ENCODE assay signal across 8 cellular contexts in the genomic region with DNA sequence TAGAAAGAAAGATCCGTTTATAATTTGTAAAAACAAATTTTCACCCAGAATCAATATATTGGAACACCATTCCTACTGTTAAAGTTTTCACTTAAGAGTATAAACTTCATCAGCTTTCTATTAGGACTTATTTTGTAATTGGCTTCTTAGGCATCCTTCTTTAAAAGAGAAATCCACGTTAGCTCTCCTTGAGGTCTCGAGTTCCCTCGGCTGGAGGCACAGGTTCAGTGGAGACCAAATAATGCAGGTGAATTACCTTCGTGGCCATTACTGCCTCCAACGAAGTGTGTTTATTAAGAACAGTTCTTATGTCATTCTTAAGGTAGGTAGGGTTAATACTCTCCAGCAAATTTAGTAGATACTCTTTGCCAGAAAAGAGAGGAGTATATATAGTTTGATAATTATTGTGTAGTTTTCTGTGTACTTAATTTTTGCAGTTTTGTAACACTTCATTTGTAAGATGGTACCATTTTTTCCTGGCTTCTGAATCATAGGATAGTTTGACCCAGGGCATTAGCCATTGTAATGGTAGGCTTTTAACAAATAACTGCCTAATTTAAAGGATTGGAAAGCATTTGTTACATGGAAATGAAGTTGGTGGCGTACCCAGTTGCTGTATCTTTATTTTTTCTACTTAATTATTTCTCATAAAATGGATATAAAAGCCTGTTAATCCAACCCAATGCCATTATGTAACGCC. TPM values are rescaled to one million over a fixed set of nuclear protein-coding genes. Genes with fewer than 3 reads are reported as not detected.
DNase-seq lines count a peak whose midpoint lies in the region; ATAC-seq, FAIRE-seq and TF ChIP-seq lines count a peak whose summit lies in the region.

No MANE protein-coding gene starts in this region.

- no peak overlapping the region for H2AFZ ChIP-seq in HepG2 (ENCODE audit: low read length)

- peaks cover 32% of the 10 kb centered on the region for H3K79me2 ChIP-seq in HepG2 (ENCODE audit: insufficient read depth, low read length)

- peak overlapping the region; percentile 93 for H3K4me3 Mint-ChIP-seq in activated T-cell treated with anti-CD3 and anti-CD28 coated beads, Interleukin-2, amount 50 U/mL, for 4 hours

- H3K27me3 ChIP-seq in adrenal gland, result no peaks in the 10 kb centered on the region
- H3K27me3 ChIP-seq in HepG2 (ENCODE audit: control insufficient read depth in 1 of 2, insufficient read depth in 2 of 2, low read length in 2 of 2), result peaks cover 0 to 4% of the 10 kb centered on the region in 2 experiments; a peak in 1 of 5 replicates
- H3K27me3 ChIP-seq in tibial artery, result no peaks in the 10 kb centered on the region

- H3K27me3 Mint-ChIP-seq in activated T-cell treated with anti-CD3 and anti-CD28 coated beads, Interleukin-2, amount 50 U/mL, for 4 hours (ENCODE audit: low read depth), result no peaks in the 10 kb centered on the region

- H3K9me3 ChIP-seq in adrenal gland (replicated peaks in 1 of 3) (no peaks in the 10 kb centered on the region), HepG2 (ENCODE audit: low read length) (no peaks in the 10 kb centered on the region), tibial artery (no peaks in the 10 kb centered on the region)

- no peak for ATAC-seq in activated T-cell treated with anti-CD3 and anti-CD28 coated beads, Interleukin-2, amount 50 U/mL, for 4 hours
- ATAC-seq in HepG2 (no peak), HG02763 (IDR thresholded peaks at IDR 0.05; ENCODE audit: unreplicated experiment) (no peak)

- no peak for TF ChIP-seq POLR2A in adrenal gland (IDR thresholded peaks at IDR 0.05)
- TF ChIP-seq POLR2A in HepG2 (IDR thresholded peaks at IDR 0.05; ENCODE audit: insufficient read depth in 1 of 2, low read depth in 2 of 2, low read length in 2 of 2), result no peak

- H3K4me1 ChIP-seq in adrenal gland (replicated peaks in 1 of 2) (peaks cover 15 to 32% of the 10 kb centered on the region in 2 donors), HepG2 (ENCODE audit: insufficient read depth, low read length) (peaks cover 39% of the 10 kb centered on the region), tibial artery (peaks cover 0 to 76% (median 37%) of the 10 kb centered on the region in 4 donors)

- BruUV-seq in HepG2 (replicated peaks; lab: Mats Ljungman, UMichigan), result no TSS peak

- H3K9me3 Mint-ChIP-seq in activated T-cell treated with anti-CD3 and anti-CD28 coated beads, Interleukin-2, amount 50 U/mL, for 4 hours, result no peaks in the 10 kb centered on the region

- no peak for DNase-seq in activated T-cell treated with anti-CD3 and anti-CD28 coated beads, Interleukin-2, amount 50 U/mL, for 4 hours
- no peak for DNase-seq in activated T-cell treated with anti-CD3 and anti-CD28 coated beads, Interleukin-2, amount 50 U/mL, for 48 hours
- DNase-seq in adrenal gland, result peak in 1 of 7 donors; percentile 54
- no peak for DNase-seq in HepG2 (ENCODE audit: low spot score)
- DNase-seq in tibial artery, result no peak
- DNase-seq in NCI-H1694 treated with DMSO at 0.1 percent for 48 hours (lab: John Stamatoyannopoulos, UW), result no peak
- DNase-seq in NCI-H2107 (lab: John Stamatoyannopoulos, UW), result no peak

- peaks cover 23% of the 10 kb centered on the region for H4K20me1 ChIP-seq in HepG2 (ENCODE audit: insufficient read depth, low read length)

- in situ Hi-C loops in HepG2 (cut with HindIII; ENCODE audit: extremely low pct_ligation_motif_present, low pct_unique_long_range_greater_than_20kb), result loop anchor here (5.0 kb wide), 1 partner anchor 123 kb away; no protein-coding TSS in a partner anchor

- TF ChIP-seq CTCF in adrenal gland (IDR thresholded peaks at IDR 0.05), result no peak
- no peak for TF ChIP-seq CTCF in HepG2 (CRISPR knock-in tag; IDR thresholded peaks at IDR 0.05)
- TF ChIP-seq CTCF in tibial artery (IDR thresholded peaks at IDR 0.05), result no peak

- no peak for TF ChIP-seq RAD21 in HepG2 (CRISPR knock-in tag; IDR thresholded peaks at IDR 0.05)

- H3K27ac ChIP-seq in adrenal gland (peak overlapping the region in 3 of 5 donors; percentile 30 to 80 (median 68)), HepG2 (ENCODE audit: extremely low read length, insufficient read depth, low read length) (no peak overlapping the region), tibial artery (peak overlapping the region; percentile 96 to 97)

- TF ChIP-seq EP300 in HepG2 (IDR thresholded peaks at IDR 0.05; ENCODE audit: low read depth in 2 of 2, low read length in 2 of 2), result no peak
- TF ChIP-seq EP300 in HepG2 (CRISPR knock-in tag; IDR thresholded peaks at IDR 0.05; ENCODE audit: borderline replicate concordance), result no peak

- peak overlapping the region; percentile 69; the same call in 1 of the 2 replicates for H3K9ac ChIP-seq in HepG2 (ENCODE audit: insufficient read depth, low read depth, low read length)

- no peak for FAIRE-seq in HepG2 (lab: Jason Lieb, UNC)

- peak overlapping the region; percentile 99 for H3K4me2 ChIP-seq in HepG2 (ENCODE audit: low read depth, low read length)

- intact Hi-C loops in adrenal gland (cut with DNase I), result loop anchor here in 1 of 2 donors (5.0 kb wide), 1 partner anchor 358 kb away; no protein-coding TSS in a partner anchor
- intact Hi-C loops in HepG2 (cut with micrococcal nuclease; ENCODE audit: unreplicated experiment), result loop anchor here (1.0 to 5.0 kb wide), 6 partner anchors 16 to 358 kb away; no protein-coding TSS in a partner anchor
- intact Hi-C loops in tibial artery (cut with DNase I; ENCODE audit: low total_unique reads), result loop anchor here (5.0 to 10.0 kb wide), 4 partner anchors 94 to 416 kb away; partner anchors contain the start of gene TTC7B

- CTCF ChIA-PET in HepG2 (lab: Yijun Ruan, JAX; ENCODE audit: low intra/inter-chr PET ratio, low total read pairs), result interaction anchor here (0.8 to 3.5 kb wide), 6 partner anchors 110 to 362 kb away, joined by 3 to 54 read pairs (median 8); no protein-coding TSS in a partner anchor

- H3K36me3 ChIP-seq in adrenal gland (replicated peaks in 1 of 2), result peaks cover 0 to 38% of the 10 kb centered on the region in 2 donors
- H3K36me3 ChIP-seq in HepG2 (replicated peaks in 1 of 2; ENCODE audit: control insufficient read depth in 1 of 2, insufficient read depth in 2 of 2, low read length in 2 of 2), result peaks cover 19 to 40% of the 10 kb centered on the region in 2 experiments
- H3K36me3 ChIP-seq in tibial artery, result peaks cover 29 to 37% (median 33%) of the 10 kb centered on the region in 3 donors

- peaks cover 49% of the 10 kb centered on the region for H3K4me1 Mint-ChIP-seq in activated T-cell treated with anti-CD3 and anti-CD28 coated beads, Interleukin-2, amount 50 U/mL, for 4 hours (ENCODE audit: low read depth)

- H3K4me3 ChIP-seq in adrenal gland, result peak overlapping the region in 1 of 4 donors; percentile 97
- H3K4me3 ChIP-seq in HepG2 (replicated peaks in 1 of 3; ENCODE audit: insufficient read depth in 1 of 3, low read depth in 2 of 3, low read length in 3 of 3), result peak overlapping the region; percentile 71 to 95 (median 91); a peak in 5 of 6 replicates
- H3K4me3 ChIP-seq in tibial artery, result peak overlapping the region; percentile 74 to 92

- WGBS in adrenal gland, 4 donors, result 45 to 51% (median 47%) methylated on average over 8 of the region's 8 CpGs
- 56% methylated on average over 8 of the region's 8 CpGs for WGBS in HepG2 (ENCODE audit: low lambda C conversion rate)

- POLR2A ChIA-PET in HepG2 (lab: Yijun Ruan, JAX), result interaction anchor here (0.9 to 1.5 kb wide), 3 partner anchors 16 to 115 kb away, joined by 3 to 13 read pairs (median 4); no protein-coding TSS in a partner anchor

- H3K36me3 Mint-ChIP-seq in activated T-cell treated with anti-CD3 and anti-CD28 coated beads, Interleukin-2, amount 50 U/mL, for 4 hours (ENCODE audit: insufficient read depth), result peaks cover 41% of the 10 kb centered on the region

TF ChIP-seq in HepG2, 621 proteins besides CTCF, POLR2A, EP300 and RAD21:
- TF ChIP-seq RBFOX2 (IDR thresholded peaks at IDR 0.05; ENCODE audit: low read depth, low read length) (0 out of 2 replicates have a peak, but pooled peaks have one; percentile 8), TEAD2 (CRISPR knock-in tag; IDR thresholded peaks at IDR 0.05) (no peak), ZNF564 (CRISPR knock-in tag; IDR thresholded peaks at IDR 0.05) (0 out of 2 replicates have a peak, but pooled peaks have one; percentile 11)

RNA-seq across cellular contexts. Expression of gene CALM1, which starts 2.2 kb away (rescaled TPM):
- total RNA-seq in activated T-cell treated with anti-CD3 and anti-CD28 coated beads, Interleukin-2, amount 50 U/mL, for 4 hours, result 100 to 1,000 TPM; 406 to 439 (median 417) TPM
- total RNA-seq in adrenal gland (100 to 1,000 TPM; 191 to 402 (median 259) TPM), HepG2 (2016; rRNA removed; fragmentation: Illumina TruSeq; extraction: Trizol) (238 and 346 TPM in 2 replicates)
- polyA plus RNA-seq in adrenal gland (100 to 1,000 TPM; 190 to 372 (median 193) TPM), HepG2 (2011; rRNA removed) (80.5 and 110 TPM in 2 replicates)
- 29.6 and 47.4 TPM in 2 replicates for total RNA-seq in HepG2 (2016; cell fraction: cytosol; rRNA removed; fragmentation: Illumina TruSeq; extraction: Trizol; ENCODE audit: low read depth)
- total RNA-seq in HepG2 (2016; cell fraction: insoluble cytoplasmic fraction; rRNA removed; fragmentation: Illumina TruSeq; extraction: Trizol), result 242 and 366 TPM in 2 replicates
- total RNA-seq in HepG2 (2016; cell fraction: membrane; rRNA removed; fragmentation: Illumina TruSeq; extraction: Trizol), result 98.2 and 111 TPM in 2 replicates
- 91.7 and 108 TPM in 2 replicates for total RNA-seq in HepG2 (2016; cell fraction: nucleus; rRNA removed; fragmentation: Illumina TruSeq; extraction: Trizol)
- 96.0 and 112 TPM in 2 replicates for polyA plus RNA-seq in HepG2 (2011; cell fraction: cytosol; rRNA removed)
- polyA plus RNA-seq in HepG2 (2011; cell fraction: nucleus; rRNA removed), result 50.1 and 52.3 TPM in 2 replicates
- polyA plus RNA-seq in HepG2 (2012), result 119 and 120 TPM in 2 replicates
- polyA plus RNA-seq in HepG2 (2016; cell fraction: cytosol; fragmentation: Illumina TruSeq; extraction: Trizol; ENCODE audit: low read depth), result 40.5 and 51.9 TPM in 2 replicates
- polyA plus RNA-seq in HepG2 (2016; cell fraction: insoluble cytoplasmic fraction; fragmentation: Illumina TruSeq; extraction: Trizol; ENCODE audit: low read depth), result 366 and 395 TPM in 2 replicates
- polyA plus RNA-seq in HepG2 (2016; cell fraction: membrane; fragmentation: Illumina TruSeq; extraction: Trizol; ENCODE audit: low read depth), result 92.6 and 101 TPM in 2 replicates
- polyA plus RNA-seq in HepG2 (2016; cell fraction: nucleus; fragmentation: Illumina TruSeq; extraction: Trizol; ENCODE audit: insufficient read depth, low read depth), result 160 and 164 TPM in 2 replicates
- 189 and 213 TPM in 2 replicates for polyA minus RNA-seq in HepG2 (2011; rRNA and poly(A)+ RNA removed; ENCODE audit: low replicate concordance)
- polyA minus RNA-seq in HepG2 (2011; cell fraction: cytosol; rRNA and poly(A)+ RNA removed), result 93.2 and 109 TPM in 2 replicates
- 128 and 155 TPM in 2 replicates for polyA minus RNA-seq in HepG2 (2011; cell fraction: nucleus; rRNA and poly(A)+ RNA removed)
